17 cellular contexts compared by ENCODE assay signal in genomic region chr7:24946467-24946866, GRCh38. TPM values are rescaled to one million over a fixed set of nuclear protein-coding genes. Genes with fewer than 3 reads are reported as not detected.
DNase-seq lines count a peak whose midpoint lies in the region; ATAC-seq and TF ChIP-seq lines count a peak whose summit lies in the region.
"Had no signal": no experiment of that assay in that cellular context is flagged by ENCODE, and none has a peak within 500 bp of the region (broad histone marks: within the 10 kb centered on the region; RNA-seq: fewer than 3 reads in every experiment).

No MANE protein-coding gene starts in this region.

- TF ChIP-seq CTCF in natural killer cell (IDR thresholded peaks at IDR 0.05), result no peak
- no peak for TF ChIP-seq CTCF in IMR-90 (conservative IDR thresholded peaks at IDR 0.05; ENCODE audit: low read depth, low read length)
- TF ChIP-seq CTCF in H9 (conservative IDR thresholded peaks at IDR 0.05), result no peak

- peaks cover 63 to 91% of the 10 kb centered on the region in 2 donors for H3K4me1 Mint-ChIP-seq in natural killer cell
- peaks cover 50 to 68% of the 10 kb centered on the region in 2 donors for H3K4me1 Mint-ChIP-seq in natural killer cell treated with Interleukin-12 subunit alpha and Interleukin-12 subunit beta and Interleukin-15 and Interleukin-18, amount 100 ng/mL, for 72 hours (ENCODE audit: low read depth in 2 of 2)
- peaks cover 44% of the 10 kb centered on the region for H3K4me1 Mint-ChIP-seq in memory B cell
- H3K4me1 Mint-ChIP-seq in H9, result peaks cover 21 to 25% of the 10 kb centered on the region in 2 experiments

- H3K23ac ChIP-seq in IMR-90 (ENCODE audit: low read depth, low read length), result no peak overlapping the region; the same call in 1 of the 2 replicates
- H3K23ac ChIP-seq in H9 (ENCODE audit: insufficient read length, low read depth, low read length), result no peak overlapping the region

- H3K4me1 ChIP-seq in IMR-90 (ENCODE audit: control insufficient read depth, insufficient read depth, low read length) (peaks cover 1% of the 10 kb centered on the region; the same call in 1 of the 2 replicates), H9 (ENCODE audit: insufficient read depth, low read length) (no peaks in the 10 kb centered on the region)

- H2AK5ac ChIP-seq in IMR-90 (ENCODE audit: low read depth, low read length) (no peak overlapping the region), H9 (ENCODE audit: insufficient read length, low read length) (no peak overlapping the region)

- intact Hi-C loops in natural killer cell (cut with micrococcal nuclease) (no loop called here), IMR-90 (cut with micrococcal nuclease) (no loop called here)

- no peak overlapping the region for H3K4me3 ChIP-seq in IMR-90 (ENCODE audit: insufficient read depth, low read depth, low read length)
- H3K4me3 ChIP-seq: A549, GM12878 had no signal

- H4K20me1 ChIP-seq in IMR-90 (ENCODE audit: insufficient read depth, low read length), result peaks cover 13% of the 10 kb centered on the region; the same call in 1 of the 2 replicates
- no peaks in the 10 kb centered on the region for H4K20me1 ChIP-seq in H9 (ENCODE audit: control insufficient read depth, insufficient read depth, insufficient read length)

- in situ Hi-C loops in IMR-90 (cut with MboI; ENCODE audit: low sequenced_read_pairs), result no loop called here

- H2BK5ac ChIP-seq in IMR-90 (ENCODE audit: low read depth, low read length, poor library complexity, severe bottlenecking) (no peak overlapping the region), H9 (ENCODE audit: insufficient read length, low read length) (no peak overlapping the region)

- CTCF ChIA-PET in IMR-90 (lab: Yijun Ruan, JAX), result no interaction called here

- H3K79me1 ChIP-seq in IMR-90 (ENCODE audit: low read depth in 1 of 2, low read length in 2 of 2) (peaks cover 26 to 69% of the 10 kb centered on the region in 2 experiments), H9 (ENCODE audit: insufficient read depth, low read depth, low read length, poor library complexity, severe bottlenecking) (no peaks in the 10 kb centered on the region)

- H3K14ac ChIP-seq in IMR-90 (replicated peaks; ENCODE audit: low read depth, low read length), result peak overlapping the region; percentile 10; the same call in 1 of the 2 replicates
- no peak overlapping the region for H3K14ac ChIP-seq in H9 (ENCODE audit: insufficient read depth, low read length)

- H3K56ac ChIP-seq in IMR-90 (ENCODE audit: extremely low read depth, insufficient read depth, low read length), result no peak overlapping the region
- no peak overlapping the region for H3K56ac ChIP-seq in H9 (ENCODE audit: insufficient read length, low read depth, low read length)

- no peak overlapping the region for H3K4me3 Mint-ChIP-seq in natural killer cell
- no peak overlapping the region for H3K4me3 Mint-ChIP-seq in natural killer cell treated with Interleukin-12 subunit alpha and Interleukin-12 subunit beta and Interleukin-15 and Interleukin-18, amount 100 ng/mL, for 72 hours
- no peak overlapping the region for H3K4me3 Mint-ChIP-seq in memory B cell
- no peak overlapping the region for H3K4me3 Mint-ChIP-seq in H9
- H3K4me3 Mint-ChIP-seq: CD4-positive, alpha-beta T cell; HFFc6 had no signal

- H3K9me3 ChIP-seq in IMR-90 (ENCODE audit: control insufficient read depth, insufficient read depth, low read length) (no peaks in the 10 kb centered on the region), H9 (ENCODE audit: control insufficient read depth, low read depth, low read length) (no peaks in the 10 kb centered on the region)
- H3K9me3 ChIP-seq: A549, Caco-2 had no signal

- H2BK15ac ChIP-seq in IMR-90 (ENCODE audit: low read depth, low read length) (no peak overlapping the region), H9 (ENCODE audit: low read depth, low read length) (no peak overlapping the region)

- dilution Hi-C loops in IMR-90 (cut with HindIII; ENCODE audit: low sequenced_read_pairs, unreplicated experiment), result no loop called here

- H3K27ac ChIP-seq in IMR-90 (ENCODE audit: insufficient read depth, low read length) (no peak overlapping the region), H9 (ENCODE audit: insufficient read length, low read depth, low read length) (no peak overlapping the region)
- H3K27ac ChIP-seq: A549, C4-2B, HL-60, KMS-11 had no signal

- H3T11ph ChIP-seq in H9 (ENCODE audit: low read length), result no peak overlapping the region

- H3K27ac Mint-ChIP-seq in natural killer cell (peak overlapping the region; percentile 10 to 33), memory B cell (peak overlapping the region; percentile 41), H9 (no peak overlapping the region)
- peak overlapping the region in 1 of 2 donors; percentile 82 for H3K27ac Mint-ChIP-seq in natural killer cell treated with Interleukin-12 subunit alpha and Interleukin-12 subunit beta and Interleukin-15 and Interleukin-18, amount 100 ng/mL, for 72 hours
- H3K27ac Mint-ChIP-seq: CD4-positive, alpha-beta T cell had no signal

- H3K9me1 ChIP-seq in IMR-90 (ENCODE audit: insufficient read depth, low read length), result peaks cover 14% of the 10 kb centered on the region

- H3K36me3 Mint-ChIP-seq in natural killer cell (no peaks in the 10 kb centered on the region), memory B cell (peaks cover 4% of the 10 kb centered on the region), H9 (ENCODE audit: insufficient read depth in 1 of 3, low read depth in 3 of 3) (no peaks in the 10 kb centered on the region; a peak in 1 of 7 replicates)
- H3K36me3 Mint-ChIP-seq in natural killer cell treated with Interleukin-12 subunit alpha and Interleukin-12 subunit beta and Interleukin-15 and Interleukin-18, amount 100 ng/mL, for 72 hours, result no peaks in the 10 kb centered on the region

- WGBS in IMR-90 (ENCODE audit: extremely low coverage in 2 of 2, insufficient read length in 1 of 2), 2 experiments, result no CpG with 5 or more reads among the region's 1 CpG
- no CpG with 5 or more reads among the region's 1 CpG for WGBS in H9 (ENCODE audit: extremely low coverage, insufficient read length, low lambda C conversion rate)

- H2BK120ac ChIP-seq in IMR-90 (ENCODE audit: low read depth, low read length), result no peak overlapping the region
- H2BK120ac ChIP-seq in H9 (ENCODE audit: low read depth, low read length, poor library complexity, severe bottlenecking), result no peak overlapping the region

- H3K23me2 ChIP-seq in H9 (ENCODE audit: insufficient read length, low read depth, low read length, poor library complexity, severe bottlenecking), result no peaks in the 10 kb centered on the region

- H2BK20ac ChIP-seq in IMR-90 (ENCODE audit: low read depth, low read length), result no peak overlapping the region
- H2BK20ac ChIP-seq in H9 (ENCODE audit: low read depth, low read length, poor library complexity, severe bottlenecking), result no peak overlapping the region

- H3K18ac ChIP-seq in IMR-90 (ENCODE audit: low read depth, low read length) (no peak overlapping the region), H9 (ENCODE audit: insufficient read length, low read depth, low read length) (no peak overlapping the region)

- no peak for ATAC-seq in natural killer cell
- no peak for ATAC-seq in natural killer cell treated with Interleukin-12 subunit alpha and Interleukin-12 subunit beta and Interleukin-15 and Interleukin-18, amount 100 ng/mL, for 72 hours
- no peak for ATAC-seq in IMR-90 (ENCODE audit: low read depth)
- ATAC-seq in memory B cell (ENCODE audit: low read depth), result no peak
- ATAC-seq: A549 had no signal

- no peak overlapping the region for H2BK12ac ChIP-seq in H9 (ENCODE audit: insufficient read length, low read depth, low read length)

- no peak for DNase-seq in natural killer cell
- no peak for DNase-seq in natural killer cell treated with Interleukin-12 subunit alpha and Interleukin-12 subunit beta and Interleukin-15 and Interleukin-18, amount 100 ng/mL, for 72 hours (ENCODE audit: low spot score)
- DNase-seq in IMR-90, result no peak
- DNase-seq in memory B cell (ENCODE audit: low spot score in 2 of 2), result no peak
- DNase-seq in GOT3 (lab: John Stamatoyannopoulos, UW), result no peak
- DNase-seq in H9, result no peak
- DNase-seq: AML-193; Caco-2; CD4-positive, alpha-beta T cell; DMS79 treated with DMSO at 0.1 percent for 48 hours; HCEC 1CT; HFFc6 had no signal

- no peak for TF ChIP-seq POLR2A in IMR-90 (IDR thresholded peaks at IDR 0.05; ENCODE audit: low read depth, low read length)

- no peak overlapping the region for H2AFZ ChIP-seq in IMR-90 (replicated peaks; ENCODE audit: low read length, poor library complexity)
- H2AFZ ChIP-seq in H9 (ENCODE audit: low read length), result no peak overlapping the region

- peaks cover 2% of the 10 kb centered on the region; the same call in 1 of the 2 replicates for H3K79me2 ChIP-seq in H9 (ENCODE audit: insufficient read depth, low read length)

- no peaks in the 10 kb centered on the region for H3K36me3 ChIP-seq in IMR-90 (ENCODE audit: control insufficient read depth, insufficient read depth, low read length)

- H3K4me2 ChIP-seq in IMR-90 (ENCODE audit: low read depth, low read length), result no peak overlapping the region
- no peak overlapping the region for H3K4me2 ChIP-seq in H9 (ENCODE audit: insufficient read depth, insufficient read length, low read length)
- H3K4me2 ChIP-seq: A549, KMS-11 had no signal

- POLR2A ChIA-PET in IMR-90 (lab: Charles Lee; ENCODE audit: unreplicated experiment), result no interaction called here

- no peaks in the 10 kb centered on the region for H3K27me3 ChIP-seq in IMR-90 (ENCODE audit: control insufficient read depth, insufficient read depth, low read length)
- no peaks in the 10 kb centered on the region for H3K27me3 ChIP-seq in H9 (ENCODE audit: insufficient read depth, low read length)

- no peak overlapping the region for H4K8ac ChIP-seq in IMR-90 (ENCODE audit: low read depth in 2 of 2, low read length in 2 of 2)
- H4K8ac ChIP-seq in H9 (replicated peaks; ENCODE audit: insufficient read length, low read depth, low read length), result no peak overlapping the region

- TF ChIP-seq RAD21 in IMR-90 (IDR thresholded peaks at IDR 0.05; ENCODE audit: low read length), result no peak

- BruUV-seq in IMR-90 (replicated peaks; lab: Mats Ljungman, UMichigan), result no TSS peak

- H4K5ac ChIP-seq in IMR-90 (ENCODE audit: low read depth, low read length) (no peak overlapping the region), H9 (ENCODE audit: insufficient read length, low read depth, low read length) (no peak overlapping the region)

- no peak overlapping the region for H2AK9ac ChIP-seq in IMR-90 (replicated peaks; ENCODE audit: low read depth, low read length, poor library complexity)

- H4K91ac ChIP-seq in IMR-90 (ENCODE audit: insufficient read depth, low read depth, low read length), result no peak overlapping the region
- no peak overlapping the region for H4K91ac ChIP-seq in H9 (ENCODE audit: insufficient read length, low read depth, low read length)

- no peak overlapping the region for H3K4ac ChIP-seq in IMR-90 (ENCODE audit: low read depth, low read length)
- H3K4ac ChIP-seq in H9 (ENCODE audit: low read depth, low read length), result no peak overlapping the region

- H3K27me3 Mint-ChIP-seq in natural killer cell (ENCODE audit: low read depth in 2 of 2) (no peaks in the 10 kb centered on the region), memory B cell (no peaks in the 10 kb centered on the region), H9 (ENCODE audit: low read depth) (no peaks in the 10 kb centered on the region)
- no peaks in the 10 kb centered on the region for H3K27me3 Mint-ChIP-seq in natural killer cell treated with Interleukin-12 subunit alpha and Interleukin-12 subunit beta and Interleukin-15 and Interleukin-18, amount 100 ng/mL, for 72 hours
- H3K27me3 Mint-ChIP-seq: CD4-positive, alpha-beta T cell had no signal

- H3K9me3 Mint-ChIP-seq in natural killer cell (no peaks in the 10 kb centered on the region), memory B cell (no peaks in the 10 kb centered on the region), H9 (no peaks in the 10 kb centered on the region)
- H3K9me3 Mint-ChIP-seq in natural killer cell treated with Interleukin-12 subunit alpha and Interleukin-12 subunit beta and Interleukin-15 and Interleukin-18, amount 100 ng/mL, for 72 hours, result peaks cover 3% of the 10 kb centered on the region
- H3K9me3 Mint-ChIP-seq: CD4-positive, alpha-beta T cell; HFFc6 had no signal

- H3K9ac ChIP-seq in IMR-90 (ENCODE audit: low read depth, low read length), result no peak overlapping the region
- H3K9ac ChIP-seq in H9 (ENCODE audit: extremely low read depth, insufficient read length, low read length), result no peak overlapping the region
- H3K9ac ChIP-seq: KMS-11 had no signal

RNA-seq across cellular contexts. Expression of gene OSBPL3, which starts 33.5 kb away (rescaled TPM):
- total RNA-seq in natural killer cell (10 to 100 TPM; 50.7 to 99.1 (median 65.1) TPM), IMR-90 (2012; rRNA removed) (29.9 and 30.0 TPM in 2 replicates), H9 (2021) (8.5 and 8.6 TPM in 2 replicates)
- total RNA-seq in natural killer cell treated with Interleukin-12 subunit alpha and Interleukin-12 subunit beta and Interleukin-15 and Interleukin-18, amount 100 ng/mL, for 72 hours, result 10 to 100 TPM; 34.7 to 70.4 TPM
- polyA plus RNA-seq in IMR-90 (2012; rRNA removed), result 15.4 and 18.0 TPM in 2 replicates
- polyA plus RNA-seq in IMR-90 (2012; cell fraction: cytosol; rRNA removed), result 4.0 and 4.9 TPM in 2 replicates
- polyA plus RNA-seq in IMR-90 (2012; cell fraction: nucleus; rRNA removed; ENCODE audit: low replicate concordance), result 14.4 and 46.7 TPM in 2 replicates

Comparison
In these comparisons a context has a peak if more than half of its experiments do, and no peak if none do; other contexts are left out.
1. H3K27ac Mint-ChIP-seq: peak in natural killer cell (2 of 2) and memory B cell (single experiment); none in H9 (0 of 3).